Comparison of ENCODE assay signal across 8 cellular contexts in the genomic region with DNA sequence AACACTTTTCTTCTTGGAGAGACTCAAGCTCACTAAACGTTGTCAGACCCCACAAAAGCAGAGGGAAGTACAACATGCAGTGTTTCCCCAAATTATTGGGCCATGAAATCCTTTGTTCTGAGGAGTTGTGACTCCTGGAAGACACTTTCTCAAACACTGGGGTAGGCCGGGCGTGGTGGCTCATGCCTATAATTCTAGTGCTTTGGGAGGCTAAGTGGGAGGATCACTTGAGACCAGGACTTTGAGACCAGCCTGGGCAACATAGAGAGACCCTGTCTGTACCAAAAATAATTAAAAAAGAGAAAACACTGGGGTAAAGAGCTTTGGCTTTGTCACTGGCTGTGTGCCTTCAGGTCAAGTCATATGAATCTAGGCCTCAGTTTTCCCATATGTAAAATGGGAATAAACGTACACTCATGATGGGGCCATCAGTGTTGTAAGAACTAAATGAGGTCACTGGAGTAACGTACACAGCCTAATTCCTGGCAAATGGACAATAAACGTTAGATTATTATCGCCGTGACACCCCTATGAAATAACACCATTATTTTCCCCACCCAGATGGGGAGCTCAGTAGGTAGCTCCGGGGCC.
DNase-seq lines count a peak whose midpoint lies in the region; ATAC-seq and TF ChIP-seq lines count a peak whose summit lies in the region.

No MANE protein-coding gene starts in this region.

- H3F3A ChIP-seq in Loucy (ENCODE audit: low read depth) (no peaks in the 10 kb centered on the region), neural cell (ENCODE audit: insufficient read depth, low read length, poor library complexity, severe bottlenecking) (no peaks in the 10 kb centered on the region)

- H3K4me1 ChIP-seq in Loucy (ENCODE audit: insufficient read depth, low read length, poor library complexity, severe bottlenecking) (peaks cover 11% of the 10 kb centered on the region), duodenal mucosa (ENCODE audit: control insufficient read depth in 1 of 2, insufficient read depth in 2 of 2, low read length in 2 of 2) (peaks cover 0 to 5% of the 10 kb centered on the region in 2 donors)

- no peak overlapping the region for H3K9ac ChIP-seq in Loucy (ENCODE audit: low read depth, low read length, poor library complexity, severe bottlenecking)
- no peak overlapping the region for H3K9ac ChIP-seq in duodenal mucosa (ENCODE audit: low read depth in 1 of 2, low read length in 2 of 2)
- peak overlapping the region; percentile 75 for H3K9ac ChIP-seq in neural cell (ENCODE audit: low read length)

- peak overlapping the region; percentile 60 for H3K4me3 ChIP-seq in BJ (ENCODE audit: low read depth, low read length)
- H3K4me3 ChIP-seq in Loucy (ENCODE audit: low read length, poor library complexity, severe bottlenecking), result peak overlapping the region; percentile 72
- peak overlapping the region; percentile 66 to 69 for H3K4me3 ChIP-seq in duodenal mucosa (ENCODE audit: low read depth in 1 of 2, low read length in 2 of 2)
- H3K4me3 ChIP-seq in neural cell (ENCODE audit: low read length), result peak overlapping the region; percentile 83

- DNase-seq in BJ (ENCODE audit: low read depth), result no peak
- no peak for DNase-seq in EL
- DNase-seq in T1000 (lab: John Stamatoyannopoulos, UW), result no peak

- H4K20me1 ChIP-seq in Loucy (ENCODE audit: insufficient read depth, low read length, poor library complexity, severe bottlenecking) (no peaks in the 10 kb centered on the region), neural cell (ENCODE audit: insufficient read depth) (no peaks in the 10 kb centered on the region)

- CTCF ChIA-PET in BJ (lab: Yijun Ruan, JAX), result interaction anchor here (0.6 to 4.8 kb wide), 44 partner anchors 9 to 1103 kb away, joined by 3 to 116 read pairs (median 6); a partner anchor contains a TSS

- TF ChIP-seq EP300 in neural cell (conservative IDR thresholded peaks at IDR 0.05; ENCODE audit: poor library complexity, severe bottlenecking), result no peak

- no peak for TF ChIP-seq RAD21 in neural cell (conservative IDR thresholded peaks at IDR 0.05)

- no peaks in the 10 kb centered on the region for H3K27me3 ChIP-seq in BJ (ENCODE audit: control insufficient read depth, insufficient read depth, low read length)
- no peaks in the 10 kb centered on the region for H3K27me3 ChIP-seq in Loucy (ENCODE audit: insufficient read depth, low read length, poor library complexity, severe bottlenecking)
- H3K27me3 ChIP-seq in duodenal mucosa (ENCODE audit: control insufficient read depth in 1 of 2, insufficient read depth in 2 of 2, low read length in 2 of 2), result no peaks in the 10 kb centered on the region
- H3K27me3 ChIP-seq in neural cell (ENCODE audit: insufficient read depth, low read depth, low read length), result no peaks in the 10 kb centered on the region

- H3K4me2 ChIP-seq in Loucy (ENCODE audit: low read depth, low read length, poor library complexity, severe bottlenecking), result peak overlapping the region; percentile 64
- no peak overlapping the region for H3K4me2 ChIP-seq in neural cell (ENCODE audit: low read length)

- POLR2A ChIA-PET in BJ (lab: Charles Lee), result no interaction called here

- H3K9me3 ChIP-seq in Loucy (ENCODE audit: insufficient read depth, low read depth, low read length) (no peaks in the 10 kb centered on the region), duodenal mucosa (ENCODE audit: control insufficient read depth in 1 of 2, low read length in 2 of 2) (no peaks in the 10 kb centered on the region), neural cell (ENCODE audit: low read length) (no peaks in the 10 kb centered on the region)

- no peaks in the 10 kb centered on the region for H3K36me3 ChIP-seq in BJ (ENCODE audit: control insufficient read depth, insufficient read depth, low read length)
- H3K36me3 ChIP-seq in Loucy (ENCODE audit: insufficient read depth, low read length), result no peaks in the 10 kb centered on the region
- no peaks in the 10 kb centered on the region for H3K36me3 ChIP-seq in duodenal mucosa (ENCODE audit: control insufficient read depth in 1 of 2, insufficient read depth in 2 of 2, low read length in 2 of 2)
- H3K36me3 ChIP-seq in neural cell (ENCODE audit: insufficient read depth, low read length), result no peaks in the 10 kb centered on the region

- no peaks in the 10 kb centered on the region for H3K79me2 ChIP-seq in Loucy (ENCODE audit: insufficient read depth, low read length)
- H3K79me2 ChIP-seq in neural cell (replicated peaks; ENCODE audit: insufficient read depth, low read length), result no peaks in the 10 kb centered on the region

- ATAC-seq in HG03520 (IDR thresholded peaks at IDR 0.05; ENCODE audit: unreplicated experiment), result no peak
- ATAC-seq in GM18517 (IDR thresholded peaks at IDR 0.05; ENCODE audit: unreplicated experiment), result no peak

- H2AFZ ChIP-seq in Loucy (ENCODE audit: low read length) (peak overlapping the region; percentile 90), neural cell (ENCODE audit: low read depth, low read length) (no peak overlapping the region)

- TF ChIP-seq CTCF in BJ (IDR thresholded peaks at IDR 0.05; ENCODE audit: insufficient read depth, low read depth, low read length) (no peak), Loucy (conservative IDR thresholded peaks at IDR 0.05; ENCODE audit: low read length) (no peak), neural cell (IDR thresholded peaks at IDR 0.05; ENCODE audit: poor library complexity, severe bottlenecking) (peak; percentile 17)

- H3K9me2 ChIP-seq in Loucy (replicated peaks; ENCODE audit: low read depth, low read length), result no peaks in the 10 kb centered on the region
- H3K9me2 ChIP-seq in neural cell (ENCODE audit: insufficient read depth, low read length), result no peaks in the 10 kb centered on the region

- no peak overlapping the region for H3K27ac ChIP-seq in duodenal mucosa (ENCODE audit: low read depth, low read length)
- no peak overlapping the region for H3K27ac ChIP-seq in neural cell (ENCODE audit: low read length)

TF ChIP-seq in neural cell, 6 proteins besides CTCF, POLR2A, EP300 and RAD21:
- TF ChIP-seq TAF1 (IDR thresholded peaks at IDR 0.05; ENCODE audit: low read depth) (no peak), EZH2 (IDR thresholded peaks at IDR 0.05; ENCODE audit: borderline replicate concordance, insufficient read depth, low read length, poor library complexity, severe bottlenecking) (no peak), MXI1 (conservative IDR thresholded peaks at IDR 0.05; ENCODE audit: poor library complexity, severe bottlenecking) (no peak), SMC3 (conservative IDR thresholded peaks at IDR 0.05; ENCODE audit: poor library complexity) (no peak), POLR2AphosphoS5 (IDR thresholded peaks at IDR 0.05) (no peak)
- TF ChIP-seq, protein P1, sequence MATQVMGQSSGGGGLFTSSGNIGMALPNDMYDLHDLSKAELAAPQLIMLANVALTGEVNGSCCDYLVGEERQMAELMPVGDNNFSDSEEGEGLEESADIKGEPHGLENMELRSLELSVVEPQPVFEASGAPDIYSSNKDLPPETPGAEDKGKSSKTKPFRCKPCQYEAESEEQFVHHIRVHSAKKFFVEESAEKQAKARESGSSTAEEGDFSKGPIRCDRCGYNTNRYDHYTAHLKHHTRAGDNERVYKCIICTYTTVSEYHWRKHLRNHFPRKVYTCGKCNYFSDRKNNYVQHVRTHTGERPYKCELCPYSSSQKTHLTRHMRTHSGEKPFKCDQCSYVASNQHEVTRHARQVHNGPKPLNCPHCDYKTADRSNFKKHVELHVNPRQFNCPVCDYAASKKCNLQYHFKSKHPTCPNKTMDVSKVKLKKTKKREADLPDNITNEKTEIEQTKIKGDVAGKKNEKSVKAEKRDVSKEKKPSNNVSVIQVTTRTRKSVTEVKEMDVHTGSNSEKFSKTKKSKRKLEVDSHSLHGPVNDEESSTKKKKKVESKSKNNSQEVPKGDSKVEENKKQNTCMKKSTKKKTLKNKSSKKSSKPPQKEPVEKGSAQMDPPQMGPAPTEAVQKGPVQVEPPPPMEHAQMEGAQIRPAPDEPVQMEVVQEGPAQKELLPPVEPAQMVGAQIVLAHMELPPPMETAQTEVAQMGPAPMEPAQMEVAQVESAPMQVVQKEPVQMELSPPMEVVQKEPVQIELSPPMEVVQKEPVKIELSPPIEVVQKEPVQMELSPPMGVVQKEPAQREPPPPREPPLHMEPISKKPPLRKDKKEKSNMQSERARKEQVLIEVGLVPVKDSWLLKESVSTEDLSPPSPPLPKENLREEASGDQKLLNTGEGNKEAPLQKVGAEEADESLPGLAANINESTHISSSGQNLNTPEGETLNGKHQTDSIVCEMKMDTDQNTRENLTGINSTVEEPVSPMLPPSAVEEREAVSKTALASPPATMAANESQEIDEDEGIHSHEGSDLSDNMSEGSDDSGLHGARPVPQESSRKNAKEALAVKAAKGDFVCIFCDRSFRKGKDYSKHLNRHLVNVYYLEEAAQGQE (IDR thresholded peaks at IDR 0.05; ENCODE audit: borderline replicate concordance), result no peak
